3 cellular contexts compared by ENCODE assay signal in genomic region chr12:30823140-30823669, GRCh38.
A peak's percentile ranks its signal among the peaks of the same experiment; 100 is the strongest.
TF ChIP-seq lines count a peak whose summit lies in the region.

No MANE protein-coding gene starts in this region.

TF ChIP-seq in liver, 16 proteins besides CTCF, POLR2A, EP300 and RAD21:
- TF ChIP-seq NR2F2 (IDR thresholded peaks at IDR 0.05) = no peak
- TF ChIP-seq HNF4A (conservative IDR thresholded peaks at IDR 0.05) = peak in 1 of 2 donors; percentile 26
- peak; percentile 19 for TF ChIP-seq SP1 (IDR thresholded peaks at IDR 0.05)
- TF ChIP-seq RXRA (IDR thresholded peaks at IDR 0.05) = peak in 1 of 2 donors; percentile 47
- TF ChIP-seq GABPA (IDR thresholded peaks at IDR 0.05 in 1 of 2, conservative IDR thresholded peaks at IDR 0.05 in 1 of 2) = no peak
TF ChIP-seq in liver: peak in this region for 3.

TF ChIP-seq in HepG2, 621 proteins besides CTCF, POLR2A, EP300 and RAD21:
- TF ChIP-seq MED8 (CRISPR knock-in tag; IDR thresholded peaks at IDR 0.05; ENCODE audit: insufficient replicate concordance) = no peak
- TF ChIP-seq ZNF614 (CRISPR knock-in tag; IDR thresholded peaks at IDR 0.05; ENCODE audit: borderline replicate concordance) = no peak
- no peak for TF ChIP-seq E2F5 (CRISPR knock-in tag; conservative IDR thresholded peaks at IDR 0.05)
- no peak for TF ChIP-seq ZNF136 (CRISPR knock-in tag; IDR thresholded peaks at IDR 0.05; ENCODE audit: low read depth)
- no peak for TF ChIP-seq PREB (CRISPR knock-in tag; IDR thresholded peaks at IDR 0.05)
- no peak for TF ChIP-seq IKZF1 (IDR thresholded peaks at IDR 0.05)
- TF ChIP-seq, protein P1, sequence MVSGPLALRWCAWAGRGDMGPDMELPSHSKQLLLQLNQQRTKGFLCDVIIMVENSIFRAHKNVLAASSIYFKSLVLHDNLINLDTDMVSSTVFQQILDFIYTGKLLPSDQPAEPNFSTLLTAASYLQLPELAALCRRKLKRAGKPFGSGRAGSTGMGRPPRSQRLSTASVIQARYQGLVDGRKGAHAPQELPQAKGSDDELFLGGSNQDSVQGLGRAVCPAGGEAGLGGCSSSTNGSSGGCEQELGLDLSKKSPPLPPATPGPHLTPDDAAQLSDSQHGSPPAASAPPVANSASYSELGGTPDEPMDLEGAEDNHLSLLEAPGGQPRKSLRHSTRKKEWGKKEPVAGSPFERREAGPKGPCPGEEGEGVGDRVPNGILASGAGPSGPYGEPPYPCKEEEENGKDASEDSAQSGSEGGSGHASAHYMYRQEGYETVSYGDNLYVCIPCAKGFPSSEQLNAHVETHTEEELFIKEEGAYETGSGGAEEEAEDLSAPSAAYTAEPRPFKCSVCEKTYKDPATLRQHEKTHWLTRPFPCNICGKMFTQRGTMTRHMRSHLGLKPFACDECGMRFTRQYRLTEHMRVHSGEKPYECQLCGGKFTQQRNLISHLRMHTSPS (CRISPR knock-in tag; IDR thresholded peaks at IDR 0.05; ENCODE audit: low read depth) = no peak
- no peak for TF ChIP-seq ZNF432 (CRISPR knock-in tag; IDR thresholded peaks at IDR 0.05; ENCODE audit: borderline replicate concordance)
- no peak for TF ChIP-seq ZNF225 (CRISPR knock-in tag; IDR thresholded peaks at IDR 0.05)
- no peak for TF ChIP-seq ZNF331 (CRISPR knock-in tag; IDR thresholded peaks at IDR 0.05)
- TF ChIP-seq ZNF616 (CRISPR knock-in tag; IDR thresholded peaks at IDR 0.05; ENCODE audit: low read depth) = no peak
- TF ChIP-seq MIXL1 (CRISPR knock-in tag; IDR thresholded peaks at IDR 0.05) = no peak
- TF ChIP-seq ZNF235 (CRISPR knock-in tag; IDR thresholded peaks at IDR 0.05; ENCODE audit: borderline replicate concordance) = no peak
- TF ChIP-seq ZNF800 (CRISPR knock-in tag; IDR thresholded peaks at IDR 0.05) = no peak
- no peak for TF ChIP-seq FOXP1 (IDR thresholded peaks at IDR 0.05)
- no peak for TF ChIP-seq FOXP1 (CRISPR knock-in tag; IDR thresholded peaks at IDR 0.05)
- TF ChIP-seq, protein P2, sequence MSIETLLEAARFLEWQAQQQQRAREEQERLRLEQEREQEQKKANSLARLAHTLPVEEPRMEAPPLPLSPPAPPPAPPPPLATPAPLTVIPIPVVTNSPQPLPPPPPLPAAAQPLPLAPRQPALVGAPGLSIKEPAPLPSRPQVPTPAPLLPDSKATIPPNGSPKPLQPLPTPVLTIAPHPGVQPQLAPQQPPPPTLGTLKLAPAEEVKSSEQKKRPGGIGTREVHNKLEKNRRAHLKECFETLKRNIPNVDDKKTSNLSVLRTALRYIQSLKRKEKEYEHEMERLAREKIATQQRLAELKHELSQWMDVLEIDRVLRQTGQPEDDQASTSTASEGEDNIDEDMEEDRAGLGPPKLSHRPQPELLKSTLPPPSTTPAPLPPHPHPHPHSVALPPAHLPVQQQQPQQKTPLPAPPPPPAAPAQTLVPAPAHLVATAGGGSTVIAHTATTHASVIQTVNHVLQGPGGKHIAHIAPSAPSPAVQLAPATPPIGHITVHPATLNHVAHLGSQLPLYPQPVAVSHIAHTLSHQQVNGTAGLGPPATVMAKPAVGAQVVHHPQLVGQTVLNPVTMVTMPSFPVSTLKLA (IDR thresholded peaks at IDR 0.05) = no peak
- no peak for TF ChIP-seq ZNF720 (CRISPR knock-in tag; IDR thresholded peaks at IDR 0.05)
- TF ChIP-seq ZFP41 (CRISPR knock-in tag; IDR thresholded peaks at IDR 0.05; ENCODE audit: borderline replicate concordance) = no peak
- no peak for TF ChIP-seq ZNF703 (CRISPR knock-in tag; IDR thresholded peaks at IDR 0.05; ENCODE audit: borderline replicate concordance)
- no peak for TF ChIP-seq CHD2 (IDR thresholded peaks at IDR 0.05; ENCODE audit: low read depth, low read length)

TF ChIP-seq in endothelial cell of umbilical vein, 7 proteins besides CTCF, POLR2A, EP300 and RAD21:
- TF ChIP-seq GATA2 (IDR thresholded peaks at IDR 0.05; ENCODE audit: insufficient read depth, insufficient read length, low read depth, low read length) (no peak), MYC (IDR thresholded peaks at IDR 0.05; ENCODE audit: low read depth, low read length) (no peak), FOS (IDR thresholded peaks at IDR 0.05; ENCODE audit: borderline replicate concordance, insufficient read depth, low read length) (no peak), EZH2 (IDR thresholded peaks at IDR 0.05; ENCODE audit: borderline replicate concordance, low read depth, low read length, severe bottlenecking) (no peak), POLR2AphosphoS5 (IDR thresholded peaks at IDR 0.05; ENCODE audit: insufficient read depth, low read depth, low read length) (no peak), JUN (IDR thresholded peaks at IDR 0.05; ENCODE audit: borderline replicate concordance, insufficient read depth, insufficient read length, low read depth) (no peak)
- TF ChIP-seq, protein P3, sequence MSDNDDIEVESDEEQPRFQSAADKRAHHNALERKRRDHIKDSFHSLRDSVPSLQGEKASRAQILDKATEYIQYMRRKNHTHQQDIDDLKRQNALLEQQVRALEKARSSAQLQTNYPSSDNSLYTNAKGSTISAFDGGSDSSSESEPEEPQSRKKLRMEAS (IDR thresholded peaks at IDR 0.05; ENCODE audit: insufficient read depth, insufficient read length) = no peak
